Comparison of ENCODE assay signal across 8 cellular contexts in the genomic region with DNA sequence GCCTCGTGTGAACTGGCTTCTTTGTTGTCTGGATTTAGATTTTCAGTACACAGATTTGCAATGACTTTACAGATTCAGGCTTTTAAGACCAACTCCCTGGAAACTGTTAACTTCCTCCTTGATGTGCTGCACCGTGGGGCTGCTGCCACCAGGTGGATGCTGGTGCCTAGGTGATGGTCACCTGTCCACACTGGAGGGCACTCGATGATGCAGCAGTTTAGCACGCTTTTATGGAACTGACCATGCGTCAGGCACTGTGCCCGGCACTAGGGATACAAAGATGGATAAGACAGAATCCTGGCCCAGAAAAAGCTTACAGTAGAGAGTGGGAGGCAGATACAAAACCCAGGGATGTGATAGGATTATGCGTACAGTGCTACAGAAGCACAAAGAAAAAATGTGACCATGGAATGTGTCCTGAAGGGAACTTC.
DNase-seq lines count a peak whose midpoint lies in the region; ATAC-seq and TF ChIP-seq lines count a peak whose summit lies in the region.

No MANE protein-coding gene starts in this region.

- H3K27ac ChIP-seq in left lung: no peak overlapping the region

- no peaks in the 10 kb centered on the region for H3K36me3 Mint-ChIP-seq in HFFc6 (ENCODE audit: low read depth)
- no peaks in the 10 kb centered on the region for H3K36me3 Mint-ChIP-seq in immature natural killer cell

- H3K27me3 Mint-ChIP-seq in HFFc6 (ENCODE audit: insufficient read depth) (peaks cover 8% of the 10 kb centered on the region), immature natural killer cell (ENCODE audit: low read depth in 3 of 3) (no peaks in the 10 kb centered on the region)

- TF ChIP-seq CTCF in GM06990 (IDR thresholded peaks at IDR 0.05; ENCODE audit: insufficient read depth, low read length, poor library complexity, severe bottlenecking) (peak; percentile 64), HFFc6 (IDR thresholded peaks at IDR 0.05) (peak; percentile 39), left lung (IDR thresholded peaks at IDR 0.05) (no peak)

- no peaks in the 10 kb centered on the region for H3K36me3 ChIP-seq in GM06990 (ENCODE audit: control insufficient read depth, insufficient read depth, low read length)
- no peaks in the 10 kb centered on the region for H3K36me3 ChIP-seq in left lung

- intact Hi-C loops in left lung (cut with DNase I): no loop called here

- H3K9me3 Mint-ChIP-seq in HFFc6 (no peaks in the 10 kb centered on the region), immature natural killer cell (peaks cover 0 to 1% (median 0%) of the 10 kb centered on the region in 6 donors)

- no peak overlapping the region for H3K27ac Mint-ChIP-seq in HFFc6
- no peak overlapping the region for H3K27ac Mint-ChIP-seq in immature natural killer cell

- peak; percentile 85 for ATAC-seq in left lung

- H3K4me1 Mint-ChIP-seq in HFFc6 (ENCODE audit: low read depth): no peaks in the 10 kb centered on the region
- no peaks in the 10 kb centered on the region for H3K4me1 Mint-ChIP-seq in immature natural killer cell

- H3K4me3 Mint-ChIP-seq in HFFc6 (no peak overlapping the region), immature natural killer cell (no peak overlapping the region)

- H3K4me3 ChIP-seq in GM06990 (replicated peaks; ENCODE audit: low read depth, low read length) (no peak overlapping the region), left lung (no peak overlapping the region)

- no peaks in the 10 kb centered on the region for H3K4me1 ChIP-seq in left lung

- DNase-seq in GM06990 (ENCODE audit: extremely low read depth, insufficient read length) (peak; percentile 4), HFFc6 (no peak), UCSD-AML1 (lab: John Stamatoyannopoulos, UW; ENCODE audit: unreplicated experiment) (peak; percentile 13), left lung (no peak), GM19238 (ENCODE audit: insufficient read length, low spot score) (no peak), immature natural killer cell (no peak), MV-4-11 (lab: John Stamatoyannopoulos, UW) (no peak), pons (ENCODE audit: low spot score) (no peak)

- H3K27me3 ChIP-seq in GM06990 (replicated peaks; ENCODE audit: control insufficient read depth, insufficient read depth, low read length) (no peaks in the 10 kb centered on the region), left lung (no peaks in the 10 kb centered on the region)

- no peaks in the 10 kb centered on the region for H3K9me3 ChIP-seq in left lung

Comparison
In these comparisons a context has a peak if more than half of its experiments do, and no peak if none do; other contexts are left out.
1. DNase-seq: peak in GM06990 (single experiment) and UCSD-AML1 (single experiment); none in HFFc6 (single experiment), left lung (0 of 2), GM19238 (single experiment), immature natural killer cell (0 of 3), MV-4-11 (single experiment) and pons (single experiment).
2. CTCF ChIP-seq: peak in GM06990 (single experiment) and HFFc6 (single experiment); none in left lung (0 of 2).